ENCODE assay signal across 9 cellular contexts in the genomic region with DNA sequence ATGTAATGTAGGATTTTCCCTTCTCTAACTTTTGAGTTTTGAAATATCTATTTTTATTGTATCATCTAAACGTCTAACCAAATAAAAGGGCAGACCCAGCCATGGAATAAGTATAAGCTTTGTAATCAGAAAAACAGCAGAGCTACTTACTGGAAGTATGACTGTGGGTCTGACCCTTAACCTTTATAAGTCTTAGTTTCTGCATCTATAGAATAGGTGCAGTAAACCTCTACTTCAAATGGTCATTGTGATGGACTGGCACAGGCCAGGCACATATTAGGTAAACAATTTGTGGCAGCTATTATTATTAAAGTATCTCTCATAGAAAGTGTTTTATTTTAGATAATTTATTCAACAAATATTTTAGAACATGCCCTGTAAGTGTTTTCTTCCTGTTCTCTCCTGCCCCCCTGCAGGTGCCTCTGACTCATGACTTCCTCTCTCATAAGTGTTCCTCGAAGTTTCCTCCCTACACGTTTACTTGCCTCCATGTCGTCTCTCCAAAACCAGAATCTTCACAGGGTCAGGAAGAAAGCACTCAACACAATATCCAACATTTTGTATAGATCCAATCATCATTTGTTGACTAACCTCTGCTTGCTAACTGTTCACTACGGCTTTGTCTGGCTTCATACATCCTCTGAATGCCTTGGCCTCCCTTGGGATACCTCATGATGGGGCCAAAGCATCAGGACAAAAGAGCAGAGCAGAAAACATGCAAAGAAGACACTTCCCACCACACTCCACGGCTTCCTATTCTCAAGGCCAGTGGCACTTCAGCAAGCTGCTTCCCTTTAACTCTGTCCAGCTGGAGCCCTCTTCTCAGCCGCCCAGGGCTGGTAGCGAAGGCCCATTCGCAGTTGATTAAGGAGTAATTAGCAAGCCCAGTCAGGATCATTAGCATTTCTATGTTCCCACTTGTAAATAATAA.
A peak's percentile ranks its signal among the peaks of the same experiment; 100 is the strongest.
DNase-seq lines count a peak whose midpoint lies in the region; ATAC-seq and TF ChIP-seq lines count a peak whose summit lies in the region.
"Had no signal": no experiment of that assay in that cellular context is flagged by ENCODE, and none has a peak within 500 bp of the region (broad histone marks: within the 10 kb centered on the region; RNA-seq: fewer than 3 reads in every experiment).

No MANE protein-coding gene starts in this region.

- CTCF ChIA-PET in activated CD4-positive, alpha-beta T cell treated with anti-CD3 and anti-CD28 coated beads for 36 hours (lab: Charles Lee) = interaction anchor here (0.5 to 0.6 kb wide), 2 partner anchors 13 to 256 kb away, joined by 3 read pairs; no protein-coding TSS in a partner anchor

- intact Hi-C loops in activated CD4-positive, alpha-beta T cell treated with anti-CD3 and anti-CD28 coated beads for 36 hours (cut with DNase I, micrococcal nuclease) = loop anchor here in 1 of 2 experiments (10.0 kb wide), 1 partner anchor 287 kb away; a partner anchor contains a TSS
- intact Hi-C loops in sciatic nerve (cut with DNase I) = loop anchor here (10.0 kb wide), 1 partner anchor 287 kb away; a partner anchor contains a TSS

- H3K27ac Mint-ChIP-seq in activated CD4-positive, alpha-beta T cell treated with anti-CD3 and anti-CD28 coated beads for 36 hours = peak overlapping the region; percentile 83
- peak overlapping the region; percentile 75 for H3K27ac Mint-ChIP-seq in activated naive CD8-positive, alpha-beta T cell treated with anti-CD3 and anti-CD28 coated beads, Interleukin-2, amount 50 U/mL, for 24 hours

- no peak for TF ChIP-seq POLR2A in erythroblast (IDR thresholded peaks at IDR 0.05; ENCODE audit: low read length)

- ATAC-seq in activated CD4-positive, alpha-beta T cell treated with anti-CD3 and anti-CD28 coated beads for 36 hours = peak; percentile 71
- ATAC-seq in activated naive CD8-positive, alpha-beta T cell treated with anti-CD3 and anti-CD28 coated beads, Interleukin-2, amount 50 U/mL, for 24 hours = peak; percentile 75
- peak; percentile 43 for ATAC-seq in sciatic nerve

- DNase-seq in activated CD4-positive, alpha-beta T cell treated with anti-CD3 and anti-CD28 coated beads for 36 hours = peak; percentile 22
- no peak for DNase-seq in activated CD4-positive, alpha-beta T cell treated with anti-CD3 and anti-CD28 coated beads for 1 hour
- peak; percentile 37 for DNase-seq in NCI-H1092 treated with DMSO at 0.1 percent for 48 hours (lab: John Stamatoyannopoulos, UW)
- no peak for DNase-seq in activated naive CD8-positive, alpha-beta T cell treated with anti-CD3 and anti-CD28 coated beads, Interleukin-2, amount 50 U/mL, for 24 hours
- no peak for DNase-seq in sciatic nerve (ENCODE audit: low spot score)
- no peak for DNase-seq in occipital lobe (lab: John Stamatoyannopoulos, UW)
- DNase-seq in cortex of kidney (lab: John Stamatoyannopoulos, UW) = no peak
- no peak for DNase-seq in erythroblast (lab: John Stamatoyannopoulos, UW)
- DNase-seq: DMS79 treated with DMSO at 0.1 percent for 48 hours had no signal

- peaks cover 2% of the 10 kb centered on the region for H3K9me3 Mint-ChIP-seq in activated CD4-positive, alpha-beta T cell treated with anti-CD3 and anti-CD28 coated beads for 36 hours (ENCODE audit: low read depth)
- no peaks in the 10 kb centered on the region for H3K9me3 Mint-ChIP-seq in activated naive CD8-positive, alpha-beta T cell treated with anti-CD3 and anti-CD28 coated beads, Interleukin-2, amount 50 U/mL, for 24 hours

- no peak overlapping the region for H3K4me3 Mint-ChIP-seq in activated CD4-positive, alpha-beta T cell treated with anti-CD3 and anti-CD28 coated beads for 36 hours
- peak overlapping the region; percentile 30 for H3K4me3 Mint-ChIP-seq in activated naive CD8-positive, alpha-beta T cell treated with anti-CD3 and anti-CD28 coated beads, Interleukin-2, amount 50 U/mL, for 24 hours

- H3K27me3 Mint-ChIP-seq in activated CD4-positive, alpha-beta T cell treated with anti-CD3 and anti-CD28 coated beads for 36 hours = no peaks in the 10 kb centered on the region
- no peaks in the 10 kb centered on the region for H3K27me3 Mint-ChIP-seq in activated naive CD8-positive, alpha-beta T cell treated with anti-CD3 and anti-CD28 coated beads, Interleukin-2, amount 50 U/mL, for 24 hours

- H3K4me1 Mint-ChIP-seq in activated CD4-positive, alpha-beta T cell treated with anti-CD3 and anti-CD28 coated beads for 36 hours = peaks cover 27% of the 10 kb centered on the region
- peaks cover 26% of the 10 kb centered on the region for H3K4me1 Mint-ChIP-seq in activated naive CD8-positive, alpha-beta T cell treated with anti-CD3 and anti-CD28 coated beads, Interleukin-2, amount 50 U/mL, for 24 hours

- no peaks in the 10 kb centered on the region for H3K36me3 Mint-ChIP-seq in activated CD4-positive, alpha-beta T cell treated with anti-CD3 and anti-CD28 coated beads for 36 hours (ENCODE audit: low read depth)
- H3K36me3 Mint-ChIP-seq in activated naive CD8-positive, alpha-beta T cell treated with anti-CD3 and anti-CD28 coated beads, Interleukin-2, amount 50 U/mL, for 24 hours (ENCODE audit: low read depth) = no peaks in the 10 kb centered on the region

- POLR2A ChIA-PET in activated CD4-positive, alpha-beta T cell treated with anti-CD3 and anti-CD28 coated beads for 36 hours (lab: Charles Lee) = no interaction called here

Comparison
In these comparisons a context has a peak if more than half of its experiments do, and no peak if none do; other contexts are left out.
1. DNase-seq: peak in activated CD4-positive, alpha-beta T cell treated with anti-CD3 and anti-CD28 coated beads for 36 hours (single experiment) and NCI-H1092 treated with DMSO at 0.1 percent for 48 hours (single experiment); none in activated CD4-positive, alpha-beta T cell treated with anti-CD3 and anti-CD28 coated beads for 1 hour (single experiment), activated naive CD8-positive, alpha-beta T cell treated with anti-CD3 and anti-CD28 coated beads, Interleukin-2, amount 50 U/mL, for 24 hours (single experiment), sciatic nerve (single experiment), occipital lobe (single experiment), cortex of kidney (single experiment) and erythroblast (0 of 2).
2. Peak in every context shown above with its lines, with median percentiles within 50 percentile points of each other: ATAC-seq.